ENCODE assay signal across 12 cellular contexts in genomic region chrX:10579753-10580060, GRCh38. TPM values are rescaled to one million over a fixed set of nuclear protein-coding genes. Genes with fewer than 3 reads are reported as not detected.
DNase-seq lines count a peak whose midpoint lies in the region; ATAC-seq and TF ChIP-seq lines count a peak whose summit lies in the region.
"Had no signal": no experiment of that assay in that cellular context is flagged by ENCODE, and none has a peak within 500 bp of the region (broad histone marks: within the 10 kb centered on the region; RNA-seq: fewer than 3 reads in every experiment).

No MANE protein-coding gene starts in this region.

- H3K79me1 ChIP-seq in IMR-90 (ENCODE audit: low read depth in 1 of 2, low read length in 2 of 2) = peaks cover 26 to 33% of the 10 kb centered on the region in 2 experiments

- H4K5ac ChIP-seq in IMR-90 (ENCODE audit: low read depth, low read length) = peak overlapping the region; percentile 92; the same call in 1 of the 2 replicates

- H3K4me1 Mint-ChIP-seq in nephron = peaks cover 56% of the 10 kb centered on the region
- H3K4me1 Mint-ChIP-seq: central memory CD8-positive, alpha-beta T cell had no signal

- peak overlapping the region; percentile 57; the same call in 2 of the 3 replicates for H2BK15ac ChIP-seq in IMR-90 (ENCODE audit: low read depth, low read length)

- H3K9me3 ChIP-seq in IMR-90 (ENCODE audit: control insufficient read depth, insufficient read depth, low read length) = peaks cover 9% of the 10 kb centered on the region
- no peaks in the 10 kb centered on the region for H3K9me3 ChIP-seq in ectodermal cell (ENCODE audit: control insufficient read depth, low read length)
- H3K9me3 ChIP-seq: prostate gland had no signal

- no peaks in the 10 kb centered on the region for H3K27me3 Mint-ChIP-seq in nephron (ENCODE audit: low read depth)
- H3K27me3 Mint-ChIP-seq: central memory CD8-positive, alpha-beta T cell had no signal

- dilution Hi-C loops in IMR-90 (cut with HindIII; ENCODE audit: low sequenced_read_pairs, unreplicated experiment) = no loop called here

- H2AK5ac ChIP-seq in IMR-90 (ENCODE audit: low read depth, low read length) = no peak overlapping the region

- H3K18ac ChIP-seq in IMR-90 (ENCODE audit: low read depth, low read length) = peak overlapping the region; percentile 98; the same call in 1 of the 2 replicates

- H4K8ac ChIP-seq in IMR-90 (ENCODE audit: low read depth in 2 of 2, low read length in 2 of 2) = peak overlapping the region; percentile 78 to 82

- peak overlapping the region; percentile 40; the same call in 1 of the 2 replicates for H3K4ac ChIP-seq in IMR-90 (ENCODE audit: low read depth, low read length)

- H4K91ac ChIP-seq in IMR-90 (ENCODE audit: insufficient read depth, low read depth, low read length) = no peak overlapping the region

- H3K27me3 ChIP-seq in IMR-90 (ENCODE audit: control insufficient read depth, insufficient read depth, low read length) (no peaks in the 10 kb centered on the region), ectodermal cell (ENCODE audit: control insufficient read depth, insufficient read depth, low read length, poor library complexity, severe bottlenecking) (no peaks in the 10 kb centered on the region)

- in situ Hi-C loops in IMR-90 (cut with MboI; ENCODE audit: low sequenced_read_pairs) = no loop called here

- peaks cover 3% of the 10 kb centered on the region; the same call in 1 of the 2 replicates for H3K36me3 ChIP-seq in IMR-90 (ENCODE audit: control insufficient read depth, insufficient read depth, low read length)
- no peaks in the 10 kb centered on the region for H3K36me3 ChIP-seq in ectodermal cell (ENCODE audit: control insufficient read depth, insufficient read depth, low read length)
- H3K36me3 ChIP-seq: prostate gland had no signal

- peaks cover 13% of the 10 kb centered on the region for H3K36me3 Mint-ChIP-seq in nephron (ENCODE audit: low read depth)

- no peak overlapping the region for H2AK9ac ChIP-seq in IMR-90 (replicated peaks; ENCODE audit: low read depth, low read length, poor library complexity)

- ATAC-seq in IMR-90 (ENCODE audit: low read depth) = no peak
- ATAC-seq in HG03432 (IDR thresholded peaks at IDR 0.05; ENCODE audit: unreplicated experiment) = no peak
- no peak for ATAC-seq in GM18867 (IDR thresholded peaks at IDR 0.05; ENCODE audit: unreplicated experiment)
- no peak for ATAC-seq in HG02798 (IDR thresholded peaks at IDR 0.05; ENCODE audit: poor library complexity, unreplicated experiment)

- no peak overlapping the region for H2AFZ ChIP-seq in IMR-90 (replicated peaks; ENCODE audit: low read length, poor library complexity)

- H3K9me3 Mint-ChIP-seq in nephron = peaks cover 22% of the 10 kb centered on the region

- peak overlapping the region; percentile 78 for H2BK120ac ChIP-seq in IMR-90 (ENCODE audit: low read depth, low read length)

- H2BK5ac ChIP-seq in IMR-90 (ENCODE audit: low read depth, low read length, poor library complexity, severe bottlenecking) = peak overlapping the region; percentile 75

- H3K56ac ChIP-seq in IMR-90 (ENCODE audit: extremely low read depth, insufficient read depth, low read length) = peak overlapping the region; percentile 62

- TF ChIP-seq POLR2A in IMR-90 (IDR thresholded peaks at IDR 0.05; ENCODE audit: low read depth, low read length) = no peak

- peak overlapping the region; percentile 33 to 57 (median 56) for H3K4me3 Mint-ChIP-seq in nephron
- H3K4me3 Mint-ChIP-seq: central memory CD8-positive, alpha-beta T cell had no signal

- BruUV-seq in IMR-90 (replicated peaks; lab: Mats Ljungman, UMichigan) = no TSS peak

- no CpG with 5 or more reads among the region's 5 CpGs for WGBS in IMR-90 (ENCODE audit: extremely low coverage in 2 of 2, insufficient read length in 1 of 2), 2 experiments
- 17 to 35% methylated on average over 3 to 5 of the region's 5 CpGs for WGBS in ectodermal cell, 2 experiments

- no peak for DNase-seq in AG10803 (ENCODE audit: low read depth)
- peak; percentile 37 for DNase-seq in IMR-90
- DNase-seq in SIG-M5 treated with dmso at 0.1 percent for 504 hours (lab: John Stamatoyannopoulos, UW; ENCODE audit: unreplicated experiment) = no peak
- DNase-seq: activated CD8-positive, alpha-beta memory T cell treated with anti-CD3 and anti-CD28 coated beads, Interleukin-2, amount 50 U/mL, for 48 hours; NCI-H2029 treated with DMSO at 0.1 percent for 48 hours had no signal

- H3K9ac ChIP-seq in IMR-90 (ENCODE audit: low read depth, low read length) = peak overlapping the region; percentile 70

- intact Hi-C loops in IMR-90 (cut with micrococcal nuclease) = no loop called here

- H3K27ac Mint-ChIP-seq in nephron = peak overlapping the region; percentile 92 to 98 (median 98)

- POLR2A ChIA-PET in IMR-90 (lab: Charles Lee; ENCODE audit: unreplicated experiment) = no interaction called here

- CTCF ChIA-PET in IMR-90 (lab: Yijun Ruan, JAX) = interaction anchor here (0.6 kb wide), 2 partner anchors 23 to 444 kb away, joined by 3 read pairs; no protein-coding TSS in a partner anchor

- no peaks in the 10 kb centered on the region for H4K20me1 ChIP-seq in IMR-90 (ENCODE audit: insufficient read depth, low read length)

- no peak for TF ChIP-seq RAD21 in IMR-90 (IDR thresholded peaks at IDR 0.05; ENCODE audit: low read length)

- H3K4me3 ChIP-seq in AG10803 (ENCODE audit: low read length) = peak overlapping the region; percentile 38
- H3K4me3 ChIP-seq in IMR-90 (ENCODE audit: insufficient read depth, low read depth, low read length) = peak overlapping the region; percentile 29; the same call in 1 of the 2 replicates
- no peak overlapping the region for H3K4me3 ChIP-seq in ectodermal cell (ENCODE audit: insufficient read depth, low read depth, low read length)
- H3K4me3 ChIP-seq: prostate gland had no signal

- peak overlapping the region; percentile 36; the same call in 1 of the 2 replicates for H3K23ac ChIP-seq in IMR-90 (ENCODE audit: low read depth, low read length)

- H3K14ac ChIP-seq in IMR-90 (replicated peaks; ENCODE audit: low read depth, low read length) = 0 out of 2 replicates have a peak overlapping the region, but pooled peaks have one; percentile 12

- TF ChIP-seq CTCF in AG10803 (conservative IDR thresholded peaks at IDR 0.05; ENCODE audit: low read length) = no peak
- TF ChIP-seq CTCF in IMR-90 (conservative IDR thresholded peaks at IDR 0.05; ENCODE audit: low read depth, low read length) = no peak
- TF ChIP-seq CTCF in nephron (IDR thresholded peaks at IDR 0.05; ENCODE audit: unreplicated experiment in 3 of 3) = no peak

- H3K4me1 ChIP-seq in IMR-90 (ENCODE audit: control insufficient read depth, insufficient read depth, low read length) = peaks cover 7% of the 10 kb centered on the region
- no peaks in the 10 kb centered on the region for H3K4me1 ChIP-seq in ectodermal cell (ENCODE audit: control insufficient read depth, insufficient read depth, low read length)
- H3K4me1 ChIP-seq: prostate gland had no signal

- H3K27ac ChIP-seq in IMR-90 (ENCODE audit: insufficient read depth, low read length) (peak overlapping the region; percentile 69; the same call in 1 of the 2 replicates), ectodermal cell (ENCODE audit: insufficient read depth, low read depth, low read length, poor library complexity, severe bottlenecking) (peak overlapping the region; percentile 44)

- peak overlapping the region; percentile 98; the same call in 1 of the 2 replicates for H3K4me2 ChIP-seq in IMR-90 (ENCODE audit: low read depth, low read length)

- H2BK20ac ChIP-seq in IMR-90 (ENCODE audit: low read depth, low read length) = peak overlapping the region; percentile 64; the same call in 1 of the 2 replicates

- no peaks in the 10 kb centered on the region; the same call in 1 of the 2 replicates for H3K9me1 ChIP-seq in IMR-90 (ENCODE audit: insufficient read depth, low read length)

TF ChIP-seq in IMR-90, 13 proteins besides CTCF, POLR2A, EP300 and RAD21:
- no peak for TF ChIP-seq CHD1 (IDR thresholded peaks at IDR 0.05; ENCODE audit: low read depth, low read length)
- TF ChIP-seq MAFK (IDR thresholded peaks at IDR 0.05; ENCODE audit: low read depth, low read length) = no peak
- no peak for TF ChIP-seq BHLHE40 (IDR thresholded peaks at IDR 0.05; ENCODE audit: low read depth, low read length)
- TF ChIP-seq RCOR1 (IDR thresholded peaks at IDR 0.05; ENCODE audit: insufficient replicate concordance, low read length) = no peak
- TF ChIP-seq USF2 (IDR thresholded peaks at IDR 0.05; ENCODE audit: low read depth, low read length) = no peak
- TF ChIP-seq CEBPB (IDR thresholded peaks at IDR 0.05; ENCODE audit: low read depth, low read length) = no peak
- no peak for TF ChIP-seq RFX5 (IDR thresholded peaks at IDR 0.05; ENCODE audit: low read depth, low read length)
TF ChIP-seq in IMR-90: peak in this region for 0.

RNA-seq across cellular contexts. Expression of gene MID1, which starts 40.7 kb away (rescaled TPM):
- total RNA-seq in IMR-90 (2012; rRNA removed) = 63.0 and 106 TPM in 2 replicates
- polyA plus RNA-seq in IMR-90 (2012; rRNA removed) = 36.6 and 37.2 TPM in 2 replicates
- 20.5 and 31.0 TPM in 2 replicates for polyA plus RNA-seq in IMR-90 (2012; cell fraction: cytosol; rRNA removed)
- polyA plus RNA-seq in IMR-90 (2012; cell fraction: nucleus; rRNA removed; ENCODE audit: low replicate concordance) = 59.5 and 115 TPM in 2 replicates
- 42.8 TPM for polyA plus RNA-seq in ectodermal cell (2013, experiment 1 of 4)
- polyA plus RNA-seq in ectodermal cell (2013, experiment 2 of 4) = 41.5 TPM
- 34.7 TPM for polyA plus RNA-seq in ectodermal cell (2013, experiment 3 of 4)
- 42.3 TPM for polyA plus RNA-seq in ectodermal cell (2013, experiment 4 of 4)
